Comparison of ENCODE assay signal across 14 cellular contexts in genomic region chr9:15155826-15156225, GRCh38.
DNase-seq lines count a peak whose midpoint lies in the region; ATAC-seq and TF ChIP-seq lines count a peak whose summit lies in the region.
"Had no signal": no experiment of that assay in that cellular context is flagged by ENCODE, and none has a peak within 500 bp of the region (broad histone marks: within the 10 kb centered on the region; RNA-seq: fewer than 3 reads in every experiment).

No MANE protein-coding gene starts in this region.

- H3K4me3 ChIP-seq in SK-N-SH (ENCODE audit: low read depth in 2 of 2, low read length in 1 of 2), result no peak overlapping the region

- intact Hi-C loops in Right ventricle myocardium superior (cut with DNase I) (no loop called here), sciatic nerve (cut with DNase I) (no loop called here)

- peak overlapping the region; percentile 29; the same call in 1 of the 2 replicates for H2AFZ ChIP-seq in SK-N-SH (ENCODE audit: low read depth)

- no peak overlapping the region for H3K9ac ChIP-seq in SK-N-SH

- ATAC-seq in Right ventricle myocardium superior (ENCODE audit: poor library complexity) (peak; percentile 84), sciatic nerve (peak; percentile 92), HG03571 (IDR thresholded peaks at IDR 0.05; ENCODE audit: unreplicated experiment) (no peak), GM21360 (IDR thresholded peaks at IDR 0.05; ENCODE audit: unreplicated experiment) (no peak)
- ATAC-seq: stimulated activated effector memory CD8-positive, alpha-beta T cell treated with anti-CD3 and anti-CD28 coated beads, Interleukin-12 subunit alpha, Interleukin-12 subunit beta, amount 100 ng/mL, for 72 hours had no signal

- H3K4me1 ChIP-seq in SK-N-SH (ENCODE audit: control insufficient read depth in 1 of 2, insufficient read depth in 2 of 2, low read depth in 1 of 2, low read length in 1 of 2), result peaks cover 3% of the 10 kb centered on the region in 2 experiments; a peak in 3 of 4 replicates

- H3K27ac ChIP-seq in SK-N-SH (ENCODE audit: low read depth in 2 of 2, low read length in 1 of 2), result peak overlapping the region in 1 of 2 experiments; percentile 22; a peak in 1 of 4 replicates

- POLR2A ChIA-PET in SK-N-SH (lab: Yijun Ruan, JAX), result no interaction called here

- DNase-seq in G401 (ENCODE audit: low spot score) (peak; percentile 36), SK-N-SH (peak; percentile 6), Right ventricle myocardium superior (no peak), sciatic nerve (ENCODE audit: low spot score) (no peak)
- DNase-seq in activated CD4-positive, alpha-beta T cell treated with anti-CD3 and anti-CD28 coated beads for 4 hours, result no peak
- no peak for DNase-seq in stimulated activated CD4-positive, alpha-beta T cell treated with anti-CD3 and anti-CD28 coated beads, Interleukin-15, amount 100 ng/mL, for 24 hours
- DNase-seq: CD4-positive, alpha-beta T cell; HCEC 1CT; midbrain; NK-92 treated with Interleukin-12 subunit alpha and Interleukin-12 subunit beta, amount 100 ng/mL, for 24 hours; T-helper 9 cell had no signal

- H3K79me2 ChIP-seq in SK-N-SH (ENCODE audit: insufficient read depth), result no peaks in the 10 kb centered on the region

- TF ChIP-seq RAD21 in SK-N-SH (IDR thresholded peaks at IDR 0.05; ENCODE audit: low read length), result no peak

- no peaks in the 10 kb centered on the region for H3K27me3 ChIP-seq in SK-N-SH (ENCODE audit: insufficient read depth)

- TF ChIP-seq EP300 in SK-N-SH (IDR thresholded peaks at IDR 0.05; ENCODE audit: borderline replicate concordance in 1 of 2, low read depth in 1 of 2, low read length in 1 of 2), result no peak

- 2% methylated on average over 4 of the region's 4 CpGs for WGBS in SK-N-SH (ENCODE audit: low lambda C conversion rate)

- no peaks in the 10 kb centered on the region for H3F3A ChIP-seq in SK-N-SH (replicated peaks; ENCODE audit: insufficient read depth)

- CTCF ChIA-PET in SK-N-SH (lab: Yijun Ruan, JAX), result interaction anchor here (1.0 kb wide), 1 partner anchor 51 kb away, joined by 3 read pairs; no protein-coding TSS in a partner anchor

- in situ Hi-C loops in G401 (cut with HindIII; ENCODE audit: low sequenced_read_pairs), result no loop called here

- H3K36me3 ChIP-seq in SK-N-SH (replicated peaks in 1 of 2; ENCODE audit: control insufficient read depth in 1 of 2, insufficient read depth in 2 of 2, low read length in 1 of 2), result no peaks in the 10 kb centered on the region

- H4K20me1 ChIP-seq in SK-N-SH (ENCODE audit: insufficient read depth), result no peaks in the 10 kb centered on the region

- H3K9me3 ChIP-seq in SK-N-SH, result no peaks in the 10 kb centered on the region

- H3K9me2 ChIP-seq in SK-N-SH, result no peaks in the 10 kb centered on the region

- no peak for TF ChIP-seq CTCF in SK-N-SH (IDR thresholded peaks at IDR 0.05)

- H3K4me2 ChIP-seq in SK-N-SH, result peak overlapping the region; percentile 3; the same call in 1 of the 2 replicates

TF ChIP-seq in SK-N-SH, 30 proteins besides CTCF, POLR2A, EP300 and RAD21:
- TF ChIP-seq TAF1 (IDR thresholded peaks at IDR 0.05; ENCODE audit: borderline replicate concordance, low read depth, low read length) (no peak), FOXM1 (IDR thresholded peaks at IDR 0.05; ENCODE audit: low read depth) (no peak), JUND (IDR thresholded peaks at IDR 0.05) (no peak), ZBTB33 (IDR thresholded peaks at IDR 0.05; ENCODE audit: borderline replicate concordance, low read depth) (no peak), GABPA (IDR thresholded peaks at IDR 0.05; ENCODE audit: low read depth) (no peak), NFIC (IDR thresholded peaks at IDR 0.05; ENCODE audit: borderline replicate concordance) (no peak), TEAD4 (IDR thresholded peaks at IDR 0.05; ENCODE audit: borderline replicate concordance, insufficient read depth) (no peak), GATA2 (CRISPR knock-in tag; IDR thresholded peaks at IDR 0.05) (no peak), YY1 (IDR thresholded peaks at IDR 0.05; ENCODE audit: low read depth) (no peak), EZH2phosphoT487 (IDR thresholded peaks at IDR 0.05; ENCODE audit: borderline replicate concordance, low read depth) (no peak), FOSL2 (IDR thresholded peaks at IDR 0.05; ENCODE audit: borderline replicate concordance, low read depth) (no peak)

Comparison
In these comparisons a context has a peak if more than half of its experiments do, and no peak if none do; other contexts are left out.
1. DNase-seq: peak in G401 (single experiment) and SK-N-SH (single experiment); none in Right ventricle myocardium superior (single experiment), sciatic nerve (single experiment), activated CD4-positive, alpha-beta T cell treated with anti-CD3 and anti-CD28 coated beads for 4 hours (0 of 2) and stimulated activated CD4-positive, alpha-beta T cell treated with anti-CD3 and anti-CD28 coated beads, Interleukin-15, amount 100 ng/mL, for 24 hours (single experiment).
2. ATAC-seq: peak in Right ventricle myocardium superior (single experiment) and sciatic nerve (single experiment); none in HG03571 (single experiment) and GM21360 (single experiment).